Comparison of ENCODE assay signal across 26 cellular contexts in the genomic region with DNA sequence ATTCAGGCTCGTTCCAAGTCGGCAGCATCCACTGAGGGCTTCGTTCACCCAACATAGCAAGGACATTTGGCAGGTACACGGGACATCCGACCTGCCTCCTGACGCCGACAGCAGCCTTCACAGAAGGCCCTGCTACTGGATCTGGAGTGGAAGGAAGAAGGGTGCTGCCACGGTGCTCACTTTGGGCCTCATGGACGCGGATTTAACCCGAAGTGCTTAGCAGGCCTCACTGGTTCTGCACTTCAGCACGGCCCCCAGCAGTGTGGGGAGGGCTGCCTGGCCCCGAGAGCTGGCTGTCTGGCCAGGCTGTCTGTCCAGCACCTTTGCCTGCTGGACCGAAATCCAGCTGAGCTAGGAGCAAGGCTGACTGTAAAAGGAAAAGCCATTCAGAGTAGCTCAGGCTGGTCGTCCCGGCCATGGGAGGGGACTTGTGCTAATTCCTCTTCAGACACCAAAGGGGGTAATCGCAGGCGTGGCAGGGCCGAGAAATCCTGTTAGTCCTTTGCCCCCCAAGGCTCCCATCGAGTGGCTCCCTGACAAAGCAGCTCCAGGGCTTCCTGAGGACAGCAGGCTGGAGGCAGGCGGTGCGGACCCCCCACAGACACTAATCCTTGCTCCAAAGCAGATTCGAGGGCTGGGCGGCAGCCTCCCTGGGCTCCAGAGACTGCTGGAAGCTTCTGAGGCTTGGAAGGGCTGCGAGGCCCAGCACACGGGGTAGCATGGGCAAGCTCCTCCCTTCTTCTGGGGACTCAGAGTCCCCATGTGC. TPM values are rescaled to one million over a fixed set of nuclear protein-coding genes. Genes with fewer than 3 reads are reported as not detected.
A peak's percentile ranks its signal among the peaks of the same experiment; 100 is the strongest.
DNase-seq lines count a peak whose midpoint lies in the region; ATAC-seq, FAIRE-seq and TF ChIP-seq lines count a peak whose summit lies in the region.
"Had no signal": no experiment of that assay in that cellular context is flagged by ENCODE, and none has a peak within 500 bp of the region (broad histone marks: within the 10 kb centered on the region; RNA-seq: fewer than 3 reads in every experiment).

No MANE protein-coding gene starts in this region.

- ATAC-seq in left lobe of liver, result no peak
- ATAC-seq: CD8-positive, alpha-beta T cell; pancreas; stimulated activated memory B cell treated with anti-CD40 and anti-IgM and Interleukin-4, amounts not matched to agents 10 μg/mL and 1 μg/mL and 100 μg/mL, for 72 hours had no signal

- no peak for TF ChIP-seq CTCF in mesothelial cell of epicardium (IDR thresholded peaks at IDR 0.05; ENCODE audit: unreplicated experiment)

- peak; percentile 69 for DNase-seq in H7
- peak; percentile 86 for DNase-seq in ecto neural progenitor cell (ENCODE audit: low spot score)
- peak; percentile 44 for DNase-seq in left lobe of liver (ENCODE audit: low spot score)
- peak; percentile 61 for DNase-seq in retina
- DNase-seq in GM12892 (ENCODE audit: insufficient read length), result no peak
- no peak for DNase-seq in H54 (ENCODE audit: insufficient read length, low spot score)
- DNase-seq in mesothelial cell of epicardium (ENCODE audit: low spot score in 2 of 2, unreplicated experiment in 2 of 2), result no peak
- DNase-seq: activated B cell treated with CpG ODN at 0.5 μM for 24 hours; activated CD4-positive, alpha-beta memory T cell treated with anti-CD3 and anti-CD28 coated beads for 36 hours; activated naive CD8-positive, alpha-beta T cell treated with anti-CD3 and anti-CD28 coated beads for 36 hours; cerebellar nuclear complex; DMS153; foreskin fibroblast; HFFc6; NCI-H187; NCI-H446 treated with DMSO at 0.1 percent for 48 hours; stimulated activated CD4-positive, alpha-beta T cell treated with anti-CD3 and anti-CD28 coated beads, Interleukin-1b, Interleukin-23, amount 100 ng/mL, for 48 hours had no signal

- peaks cover 2% of the 10 kb centered on the region for H3K36me3 Mint-ChIP-seq in mesothelial cell of epicardium
- H3K36me3 Mint-ChIP-seq: activated CD4-positive, alpha-beta memory T cell treated with anti-CD3 and anti-CD28 coated beads for 36 hours; activated naive CD8-positive, alpha-beta T cell treated with anti-CD3 and anti-CD28 coated beads for 36 hours; CD8-positive, alpha-beta T cell had no signal

- no peak for FAIRE-seq in GM12892 (lab: Jason Lieb, UNC)
- FAIRE-seq in H54 (lab: Jason Lieb, UNC), result no peak
- FAIRE-seq: G401.6, GM18507, pancreas had no signal

- no peak overlapping the region for H3K4me3 ChIP-seq in H7 (ENCODE audit: insufficient read depth, low read depth, low read length)
- H3K4me3 ChIP-seq: hepatocyte, pancreas, suprapubic skin, vagina had no signal

- no peaks in the 10 kb centered on the region for H3K27me3 ChIP-seq in H7 (ENCODE audit: control insufficient read depth, insufficient read depth, low read length)
- H3K27me3 ChIP-seq: hepatocyte, pancreas, suprapubic skin, vagina had no signal

- H3K9me3 Mint-ChIP-seq in mesothelial cell of epicardium, result peaks cover 20% of the 10 kb centered on the region
- H3K9me3 Mint-ChIP-seq: activated B cell treated with CpG ODN at 0.5 μM for 24 hours; activated naive CD8-positive, alpha-beta T cell treated with anti-CD3 and anti-CD28 coated beads for 36 hours had no signal

- no peaks in the 10 kb centered on the region for H3K36me3 ChIP-seq in H7 (replicated peaks; ENCODE audit: control insufficient read depth, insufficient read depth, low read length)
- H3K36me3 ChIP-seq: pancreas, suprapubic skin, vagina had no signal

- no peak overlapping the region for H3K4me3 Mint-ChIP-seq in mesothelial cell of epicardium
- H3K4me3 Mint-ChIP-seq: activated B cell treated with CpG ODN at 0.5 μM for 24 hours; activated CD4-positive, alpha-beta memory T cell treated with anti-CD3 and anti-CD28 coated beads for 36 hours; activated naive CD8-positive, alpha-beta T cell treated with anti-CD3 and anti-CD28 coated beads for 36 hours; CD8-positive, alpha-beta T cell; HFFc6; memory B cell; stimulated activated memory B cell treated with anti-CD40 and anti-IgM and Interleukin-4, amounts not matched to agents 10 μg/mL and 1 μg/mL and 100 μg/mL, for 72 hours had no signal

- H3K27me3 Mint-ChIP-seq in mesothelial cell of epicardium (ENCODE audit: low read depth), result peaks cover 3% of the 10 kb centered on the region

- TF ChIP-seq POLR2A in GM12892 (IDR thresholded peaks at IDR 0.05; ENCODE audit: low read depth, low read length) (no peak), H54 (IDR thresholded peaks at IDR 0.05; ENCODE audit: low read depth, low read length) (no peak)

- peaks cover 28% of the 10 kb centered on the region for H3K4me1 Mint-ChIP-seq in mesothelial cell of epicardium
- H3K4me1 Mint-ChIP-seq: activated B cell treated with CpG ODN at 0.5 μM for 24 hours; activated naive CD8-positive, alpha-beta T cell treated with anti-CD3 and anti-CD28 coated beads for 36 hours had no signal

- H3K27ac Mint-ChIP-seq in mesothelial cell of epicardium, result no peak overlapping the region
- H3K27ac Mint-ChIP-seq: activated B cell treated with CpG ODN at 0.5 μM for 24 hours; activated CD4-positive, alpha-beta memory T cell treated with anti-CD3 and anti-CD28 coated beads for 36 hours; activated naive CD8-positive, alpha-beta T cell treated with anti-CD3 and anti-CD28 coated beads for 36 hours; CD8-positive, alpha-beta T cell; HFFc6; memory B cell; stimulated activated memory B cell treated with anti-CD40 and anti-IgM and Interleukin-4, amounts not matched to agents 10 μg/mL and 1 μg/mL and 100 μg/mL, for 72 hours had no signal

RNA-seq across cellular contexts. Expression of a gene that starts 11.1 kb away (rescaled TPM):
- 17.7 and 23.2 TPM in 2 replicates for total RNA-seq in H7 (2014; rRNA removed; shearing (Covaris generic))
- total RNA-seq in left lobe of liver (163 TPM), mesothelial cell of epicardium (43.7 to 46.0 TPM (median 45.0 TPM) in 3 replicates)
- 19.7 TPM for polyA plus RNA-seq in GM12892 (2012; ENCODE audit: missing spikeins)

Comparison
In these comparisons a context has a peak if more than half of its experiments do, and no peak if none do; other contexts are left out.
1. DNase-seq: peak in H7 (single experiment), ecto neural progenitor cell (single experiment), left lobe of liver (single experiment) and retina (single experiment); none in GM12892 (single experiment), H54 (single experiment) and mesothelial cell of epicardium (0 of 2).